ENCODE assay signal across 12 cellular contexts in the genomic region with DNA sequence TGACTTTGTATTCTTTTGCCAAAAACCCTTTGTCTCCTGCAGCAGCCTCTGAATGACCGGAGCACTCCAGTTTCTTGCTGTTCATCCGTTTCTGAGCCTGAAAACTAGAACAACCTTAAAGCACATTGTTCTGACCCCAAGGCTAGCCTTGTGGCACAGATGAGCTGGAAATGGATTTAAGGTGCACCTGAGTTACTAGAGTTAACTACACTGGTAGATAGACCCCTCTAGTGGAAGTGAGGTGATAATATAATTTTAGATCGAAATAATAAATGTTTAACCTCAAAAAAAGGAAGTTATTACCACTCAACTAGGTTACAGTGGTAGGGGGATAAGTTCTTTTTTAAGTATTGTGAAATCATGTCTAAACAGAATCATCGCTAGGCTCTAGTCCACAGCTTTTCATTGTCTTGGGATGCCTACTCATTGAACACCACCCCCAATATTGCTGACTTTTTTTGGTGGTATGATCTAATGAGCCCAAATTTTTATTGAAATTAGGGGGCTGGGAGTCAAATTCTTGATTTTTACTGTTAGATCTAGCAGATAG. TPM values are rescaled to one million over a fixed set of nuclear protein-coding genes. Genes with fewer than 3 reads are reported as not detected.
DNase-seq lines count a peak whose midpoint lies in the region; ATAC-seq and TF ChIP-seq lines count a peak whose summit lies in the region.
"Had no signal": no experiment of that assay in that cellular context is flagged by ENCODE, and none has a peak within 500 bp of the region (broad histone marks: within the 10 kb centered on the region; RNA-seq: fewer than 3 reads in every experiment).

No MANE protein-coding gene starts in this region.

- H3K27me3 Mint-ChIP-seq in CD4-positive, alpha-beta T cell = peaks cover 12% of the 10 kb centered on the region
- H3K27me3 Mint-ChIP-seq in activated CD8-positive, alpha-beta T cell treated with anti-CD3 and anti-CD28 coated beads, Interleukin-2, amount 10 ng/mL, durations not matched to agents 7 days and 5 days (ENCODE audit: low read depth) = peaks cover 5% of the 10 kb centered on the region

- peak overlapping the region; percentile 2 for H3K4me3 ChIP-seq in iPS-15b (ENCODE audit: low read depth, low read length)
- peak overlapping the region in 1 of 5 donors; percentile 0 for H3K4me3 ChIP-seq in subcutaneous abdominal adipose tissue (ENCODE audit: low read depth in 1 of 5, low read length in 5 of 5)

- no peaks in the 10 kb centered on the region for H3K36me3 Mint-ChIP-seq in CD4-positive, alpha-beta T cell (ENCODE audit: low read depth)
- H3K36me3 Mint-ChIP-seq in activated CD8-positive, alpha-beta T cell treated with anti-CD3 and anti-CD28 coated beads, Interleukin-2, amount 10 ng/mL, durations not matched to agents 7 days and 5 days (ENCODE audit: low read depth) = no peaks in the 10 kb centered on the region
- H3K36me3 Mint-ChIP-seq: activated naive CD8-positive, alpha-beta T cell treated with anti-CD3 and anti-CD28 coated beads, Interleukin-2, amount 10 ng/mL, durations not matched to agents 7 days and 5 days had no signal

- peaks cover 10% of the 10 kb centered on the region for H3K4me1 ChIP-seq in iPS-15b (ENCODE audit: control insufficient read depth, insufficient read depth, low read length)
- peaks cover 0 to 34% (median 14%) of the 10 kb centered on the region in 5 donors for H3K4me1 ChIP-seq in subcutaneous abdominal adipose tissue (ENCODE audit: control insufficient read depth in 5 of 5, insufficient read depth in 5 of 5, low read length in 5 of 5)

- TF ChIP-seq CTCF in CD4-positive, alpha-beta T cell (IDR thresholded peaks at IDR 0.05) = no peak

- intact Hi-C loops in CD4-positive, alpha-beta T cell (cut with DNase I, micrococcal nuclease) = no loop called here
- intact Hi-C loops in posterior cingulate gyrus (cut with DNase I) = loop anchor here (5.0 to 10.0 kb wide), 2 partner anchors 79 to 229 kb away; no protein-coding TSS in a partner anchor

- H3K27me3 ChIP-seq in iPS-15b (ENCODE audit: control insufficient read depth, insufficient read depth, low read length) (no peaks in the 10 kb centered on the region), subcutaneous abdominal adipose tissue (ENCODE audit: control insufficient read depth in 5 of 5, insufficient read depth in 4 of 5, low read length in 5 of 5) (peaks cover 5 to 31% (median 21%) of the 10 kb centered on the region in 5 donors)
- H3K27me3 ChIP-seq in CD4-positive, alpha-beta T cell (ENCODE audit: control insufficient read depth, insufficient read depth, low read length) = peaks cover 23% of the 10 kb centered on the region

- H3K9ac ChIP-seq in iPS-15b (ENCODE audit: low read depth, low read length) (no peak overlapping the region), subcutaneous abdominal adipose tissue (ENCODE audit: low read length in 5 of 5) (peak overlapping the region in 1 of 5 donors; percentile 32)

- H3K9me3 Mint-ChIP-seq in CD4-positive, alpha-beta T cell = no peaks in the 10 kb centered on the region
- no peaks in the 10 kb centered on the region for H3K9me3 Mint-ChIP-seq in activated CD8-positive, alpha-beta T cell treated with anti-CD3 and anti-CD28 coated beads, Interleukin-2, amount 10 ng/mL, durations not matched to agents 7 days and 5 days (ENCODE audit: insufficient read depth)
- H3K9me3 Mint-ChIP-seq: activated naive CD8-positive, alpha-beta T cell treated with anti-CD3 and anti-CD28 coated beads, Interleukin-2, amount 10 ng/mL, durations not matched to agents 7 days and 5 days had no signal

- H3K9me3 ChIP-seq in iPS-15b (ENCODE audit: control insufficient read depth, insufficient read depth, low read length) (no peaks in the 10 kb centered on the region), subcutaneous abdominal adipose tissue (ENCODE audit: control insufficient read depth in 5 of 5, low read length in 5 of 5) (no peaks in the 10 kb centered on the region)
- H3K9me3 ChIP-seq in CD4-positive, alpha-beta T cell (ENCODE audit: control insufficient read depth, low read length) = no peaks in the 10 kb centered on the region

- no peaks in the 10 kb centered on the region for H3K4me1 Mint-ChIP-seq in CD4-positive, alpha-beta T cell (ENCODE audit: low read depth)
- H3K4me1 Mint-ChIP-seq in activated CD8-positive, alpha-beta T cell treated with anti-CD3 and anti-CD28 coated beads, Interleukin-2, amount 10 ng/mL, durations not matched to agents 7 days and 5 days (ENCODE audit: low read depth) = no peaks in the 10 kb centered on the region
- H3K4me1 Mint-ChIP-seq: activated naive CD8-positive, alpha-beta T cell treated with anti-CD3 and anti-CD28 coated beads, Interleukin-2, amount 10 ng/mL, durations not matched to agents 7 days and 5 days had no signal

- DNase-seq in NCI-H1092 treated with DMSO at 0.1 percent for 48 hours (lab: John Stamatoyannopoulos, UW) = peak; percentile 7
- no peak for DNase-seq in NCI-H1092 (lab: John Stamatoyannopoulos, UW)
- peak; percentile 3 for DNase-seq in SW480 (ENCODE audit: low spot score)
- no peak for DNase-seq in CD4-positive, alpha-beta T cell
- DNase-seq in posterior cingulate gyrus = no peak
- no peak for DNase-seq in activated CD8-positive, alpha-beta T cell treated with anti-CD3 and anti-CD28 coated beads, Interleukin-2, amount 10 ng/mL, durations not matched to agents 7 days and 5 days
- DNase-seq: 8988T; activated naive CD8-positive, alpha-beta T cell treated with anti-CD3 and anti-CD28 coated beads, Interleukin-2, amount 10 ng/mL, durations not matched to agents 7 days and 5 days; foreskin melanocyte; NCI-H2171 treated with DMSO at 0.1 percent for 48 hours had no signal

- H3K36me3 ChIP-seq in iPS-15b (ENCODE audit: control insufficient read depth, insufficient read depth, low read length) (no peaks in the 10 kb centered on the region), subcutaneous abdominal adipose tissue (ENCODE audit: control insufficient read depth in 5 of 5, insufficient read depth in 5 of 5, low read length in 5 of 5) (no peaks in the 10 kb centered on the region)

- H3K27ac ChIP-seq in subcutaneous abdominal adipose tissue (ENCODE audit: low read depth, low read length) = peak overlapping the region; percentile 91
- H3K27ac ChIP-seq in CD4-positive, alpha-beta T cell (ENCODE audit: low read depth, low read length) = no peak overlapping the region

- no peak overlapping the region for H3K4me3 Mint-ChIP-seq in CD4-positive, alpha-beta T cell
- H3K4me3 Mint-ChIP-seq in activated CD8-positive, alpha-beta T cell treated with anti-CD3 and anti-CD28 coated beads, Interleukin-2, amount 10 ng/mL, durations not matched to agents 7 days and 5 days = no peak overlapping the region
- H3K4me3 Mint-ChIP-seq: activated naive CD8-positive, alpha-beta T cell treated with anti-CD3 and anti-CD28 coated beads, Interleukin-2, amount 10 ng/mL, durations not matched to agents 7 days and 5 days had no signal

- POLR2A ChIA-PET in CD4-positive, alpha-beta T cell (lab: Charles Lee) = no interaction called here
- POLR2A ChIA-PET in activated CD8-positive, alpha-beta T cell treated with anti-CD3 and anti-CD28 coated beads, Interleukin-2, amount 10 ng/mL, durations not matched to agents 7 days and 5 days (lab: Charles Lee) = no interaction called here

- CTCF ChIA-PET in CD4-positive, alpha-beta T cell (lab: Charles Lee) = no interaction called here
- CTCF ChIA-PET in activated CD8-positive, alpha-beta T cell treated with anti-CD3 and anti-CD28 coated beads, Interleukin-2, amount 10 ng/mL, durations not matched to agents 7 days and 5 days (lab: Charles Lee) = no interaction called here

- no peak for ATAC-seq in CD4-positive, alpha-beta T cell (ENCODE audit: poor library complexity)
- ATAC-seq in activated CD8-positive, alpha-beta T cell treated with anti-CD3 and anti-CD28 coated beads, Interleukin-2, amount 10 ng/mL, durations not matched to agents 7 days and 5 days = no peak

- H3K27ac Mint-ChIP-seq in CD4-positive, alpha-beta T cell = no peak overlapping the region
- H3K27ac Mint-ChIP-seq in activated CD8-positive, alpha-beta T cell treated with anti-CD3 and anti-CD28 coated beads, Interleukin-2, amount 10 ng/mL, durations not matched to agents 7 days and 5 days = no peak overlapping the region
- H3K27ac Mint-ChIP-seq: activated naive CD8-positive, alpha-beta T cell treated with anti-CD3 and anti-CD28 coated beads, Interleukin-2, amount 10 ng/mL, durations not matched to agents 7 days and 5 days had no signal

RNA-seq across cellular contexts. Expression of gene PLS3, which starts 2.7 kb away (rescaled TPM):
- under 1 TPM in 1 of 2 experiments, not detected in 1; 0.45 TPM for total RNA-seq in CD4-positive, alpha-beta T cell
- under 1 TPM; 0.37 to 0.39 TPM for total RNA-seq in activated CD8-positive, alpha-beta T cell treated with anti-CD3 and anti-CD28 coated beads, Interleukin-2, amount 10 ng/mL, durations not matched to agents 7 days and 5 days

Comparison
In these comparisons a context has a peak if more than half of its experiments do, and no peak if none do; other contexts are left out.
1. DNase-seq: peak in NCI-H1092 treated with DMSO at 0.1 percent for 48 hours (single experiment) and SW480 (single experiment); none in NCI-H1092 (single experiment), CD4-positive, alpha-beta T cell (0 of 10), posterior cingulate gyrus (0 of 10) and activated CD8-positive, alpha-beta T cell treated with anti-CD3 and anti-CD28 coated beads, Interleukin-2, amount 10 ng/mL, durations not matched to agents 7 days and 5 days (single experiment).